ENCODE assay signal across 13 cellular contexts in genomic region chr1:63877816-63878215, GRCh38.
DNase-seq lines count a peak whose midpoint lies in the region; ATAC-seq and TF ChIP-seq lines count a peak whose summit lies in the region.
"Had no signal": no experiment of that assay in that cellular context is flagged by ENCODE, and none has a peak within 500 bp of the region (broad histone marks: within the 10 kb centered on the region; RNA-seq: fewer than 3 reads in every experiment).

No MANE protein-coding gene starts in this region.

- no peak overlapping the region for H3K18ac ChIP-seq in trophoblast cell (ENCODE audit: low read length)

- H3K4me3 Mint-ChIP-seq in activated CD4-positive, alpha-beta T cell treated with anti-CD3 and anti-CD28 coated beads for 36 hours = no peak overlapping the region
- H3K4me3 Mint-ChIP-seq: CD4-positive, alpha-beta T cell; natural killer cell treated with Interleukin-12 subunit alpha and Interleukin-12 subunit beta and Interleukin-15 and Interleukin-18, amount 100 ng/mL, for 72 hours had no signal

- peak overlapping the region; percentile 24 for H3K27ac ChIP-seq in trophoblast cell (ENCODE audit: low read depth, low read length)

- H3K79me2 ChIP-seq in trophoblast cell (ENCODE audit: control insufficient read depth, insufficient read depth, low read length, poor library complexity) = no peaks in the 10 kb centered on the region

- H2BK12ac ChIP-seq in trophoblast cell (ENCODE audit: low read length) = no peak overlapping the region

- no peak overlapping the region for H3K27ac Mint-ChIP-seq in activated CD4-positive, alpha-beta T cell treated with anti-CD3 and anti-CD28 coated beads for 36 hours
- H3K27ac Mint-ChIP-seq: CD4-positive, alpha-beta T cell; natural killer cell treated with Interleukin-12 subunit alpha and Interleukin-12 subunit beta and Interleukin-15 and Interleukin-18, amount 100 ng/mL, for 72 hours had no signal

- H3K27me3 Mint-ChIP-seq in activated CD4-positive, alpha-beta T cell treated with anti-CD3 and anti-CD28 coated beads for 36 hours = no peaks in the 10 kb centered on the region
- H3K27me3 Mint-ChIP-seq: CD4-positive, alpha-beta T cell had no signal

- H3K4me2 ChIP-seq in trophoblast cell (ENCODE audit: low read length) = no peak overlapping the region

- ATAC-seq in HG03439 (IDR thresholded peaks at IDR 0.05; ENCODE audit: unreplicated experiment) (no peak), Right ventricle myocardium inferior (no peak)
- ATAC-seq in activated CD4-positive, alpha-beta T cell treated with anti-CD3 and anti-CD28 coated beads for 36 hours = no peak
- ATAC-seq: natural killer cell treated with Interleukin-12 subunit alpha and Interleukin-12 subunit beta and Interleukin-15 and Interleukin-18, amount 100 ng/mL, for 72 hours had no signal

- H4K8ac ChIP-seq in trophoblast cell (ENCODE audit: low read depth, low read length) = no peak overlapping the region

- H3K23ac ChIP-seq in trophoblast cell (ENCODE audit: low read length) = no peak overlapping the region

- no peak overlapping the region for H3K14ac ChIP-seq in trophoblast cell (ENCODE audit: low read length)

- intact Hi-C loops in activated CD4-positive, alpha-beta T cell treated with anti-CD3 and anti-CD28 coated beads for 36 hours (cut with DNase I, micrococcal nuclease) = no loop called here
- intact Hi-C loops in Right ventricle myocardium inferior (cut with DNase I) = no loop called here

- no peak overlapping the region for H2BK120ac ChIP-seq in trophoblast cell (ENCODE audit: insufficient read depth, low read length, poor library complexity)

- no peak for TF ChIP-seq CTCF in epithelial cell of esophagus (IDR thresholded peaks at IDR 0.05; ENCODE audit: insufficient read depth, low read depth, low read length, missing control alignments)

- WGBS in trophoblast cell (ENCODE audit: extremely low coverage, insufficient coverage, insufficient read length) = no CpG with 5 or more reads among the region's 3 CpGs

- H3K9me3 ChIP-seq in trophoblast cell (ENCODE audit: insufficient read depth, low read depth, low read length) = no peaks in the 10 kb centered on the region

- H4K12ac ChIP-seq in trophoblast cell (ENCODE audit: low read depth, low read length) = no peak overlapping the region

- POLR2A ChIA-PET in activated CD4-positive, alpha-beta T cell treated with anti-CD3 and anti-CD28 coated beads for 36 hours (lab: Charles Lee) = no interaction called here

- H3K9ac ChIP-seq in trophoblast cell (ENCODE audit: low read length) = no peak overlapping the region

- H3K36me3 ChIP-seq in trophoblast cell (ENCODE audit: control insufficient read depth in 1 of 2, insufficient read depth in 2 of 2, low read length in 2 of 2) = no peaks in the 10 kb centered on the region

- H4K91ac ChIP-seq in trophoblast cell (ENCODE audit: low read depth, low read length) = no peak overlapping the region

- H3K4me3 ChIP-seq in epithelial cell of esophagus (ENCODE audit: low read length) (no peak overlapping the region), trophoblast cell (ENCODE audit: low read depth, low read length) (no peak overlapping the region)

- no peak overlapping the region for H2BK5ac ChIP-seq in trophoblast cell (ENCODE audit: low read depth, low read length, poor library complexity)

- peaks cover 5% of the 10 kb centered on the region for H3K79me1 ChIP-seq in trophoblast cell (ENCODE audit: low read length)

- H3K36me3 Mint-ChIP-seq in activated CD4-positive, alpha-beta T cell treated with anti-CD3 and anti-CD28 coated beads for 36 hours (ENCODE audit: low read depth) = no peaks in the 10 kb centered on the region
- H3K36me3 Mint-ChIP-seq: natural killer cell treated with Interleukin-12 subunit alpha and Interleukin-12 subunit beta and Interleukin-15 and Interleukin-18, amount 100 ng/mL, for 72 hours had no signal

- peaks cover 7 to 20% of the 10 kb centered on the region in 2 experiments for H3K4me1 ChIP-seq in trophoblast cell (ENCODE audit: control insufficient read depth in 1 of 2, insufficient read depth in 2 of 2, low read length in 2 of 2)

- no peaks in the 10 kb centered on the region for H3K27me3 ChIP-seq in trophoblast cell (ENCODE audit: insufficient read depth, low read length)

- CTCF ChIA-PET in activated CD4-positive, alpha-beta T cell treated with anti-CD3 and anti-CD28 coated beads for 36 hours (lab: Charles Lee) = no interaction called here

- no peak overlapping the region for H3K4ac ChIP-seq in trophoblast cell (ENCODE audit: low read depth, low read length)

- peak; percentile 31 for DNase-seq in EH (ENCODE audit: low read depth)
- peak; percentile 66 to 86 for DNase-seq in NCI-H524 (lab: John Stamatoyannopoulos, UW)
- DNase-seq in epithelial cell of esophagus (ENCODE audit: low read depth) = peak; percentile 62
- DNase-seq in trophoblast cell = peak; percentile 31 to 67
- no peak for DNase-seq in NCI-H128 (lab: John Stamatoyannopoulos, UW; ENCODE audit: unreplicated experiment)
- DNase-seq in activated CD4-positive, alpha-beta T cell treated with anti-CD3 and anti-CD28 coated beads for 36 hours = no peak
- no peak for DNase-seq in Right ventricle myocardium inferior (ENCODE audit: missing footprints)
- DNase-seq: amniotic stem cell; CD4-positive, alpha-beta T cell; NCI-H2029; OCI-M1 had no signal

- H3K9me3 Mint-ChIP-seq in activated CD4-positive, alpha-beta T cell treated with anti-CD3 and anti-CD28 coated beads for 36 hours (ENCODE audit: low read depth) = no peaks in the 10 kb centered on the region
- H3K9me3 Mint-ChIP-seq: CD4-positive, alpha-beta T cell; natural killer cell treated with Interleukin-12 subunit alpha and Interleukin-12 subunit beta and Interleukin-15 and Interleukin-18, amount 100 ng/mL, for 72 hours had no signal

- H2AFZ ChIP-seq in trophoblast cell (ENCODE audit: insufficient read depth, low read length, poor library complexity) = no peak overlapping the region

- H2AK5ac ChIP-seq in trophoblast cell (ENCODE audit: low read length) = no peak overlapping the region

- H3K4me1 Mint-ChIP-seq in activated CD4-positive, alpha-beta T cell treated with anti-CD3 and anti-CD28 coated beads for 36 hours = no peaks in the 10 kb centered on the region

Comparison
In these comparisons a context has a peak if more than half of its experiments do, and no peak if none do; other contexts are left out.
1. DNase-seq: peak in EH (single experiment), NCI-H524 (2 of 2), epithelial cell of esophagus (single experiment) and trophoblast cell (2 of 2); none in NCI-H128 (single experiment), activated CD4-positive, alpha-beta T cell treated with anti-CD3 and anti-CD28 coated beads for 36 hours (single experiment) and Right ventricle myocardium inferior (single experiment).